In the genomic region with DNA sequence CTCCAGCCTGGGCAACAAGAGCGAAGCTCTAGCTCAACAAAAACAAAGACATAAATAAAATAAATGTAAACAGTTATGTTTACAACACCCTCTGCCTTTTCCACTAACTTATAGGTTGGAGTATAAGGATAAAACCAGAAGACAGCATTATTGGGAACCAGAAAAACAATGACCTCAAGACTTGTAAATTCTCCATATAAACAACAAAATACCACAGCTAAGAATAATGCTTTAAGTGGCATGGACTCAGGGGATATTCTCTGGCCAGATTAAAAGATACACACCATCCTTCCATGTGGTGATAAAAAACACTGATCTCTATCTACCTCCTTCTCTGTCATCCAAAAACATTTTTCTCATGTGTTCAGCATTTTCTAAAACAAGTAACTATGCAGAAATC, we compare ENCODE assay signal across 1 cellular context.
TF ChIP-seq lines count a peak whose summit lies in the region.

No MANE protein-coding gene starts in this region.

TF ChIP-seq in GM23338, 12 proteins besides CTCF, POLR2A, EP300 and RAD21 (continued from another document):
- TF ChIP-seq REST (IDR thresholded peaks at IDR 0.05; ENCODE audit: unreplicated experiment) = no peak
- TF ChIP-seq EZH2 (IDR thresholded peaks at IDR 0.05; ENCODE audit: low read depth, unreplicated experiment) = no peak
- TF ChIP-seq JUNB (IDR thresholded peaks at IDR 0.05; ENCODE audit: unreplicated experiment) = no peak
- TF ChIP-seq ZNF114 (CRISPR knock-in tag; IDR thresholded peaks at IDR 0.05) = no peak
